ENCODE assay signal across 8 cellular contexts in genomic region chr13:113862766-113863510, GRCh38. TPM values are rescaled to one million over a fixed set of nuclear protein-coding genes. Genes with fewer than 3 reads are reported as not detected.
DNase-seq lines count a peak whose midpoint lies in the region; ATAC-seq and TF ChIP-seq lines count a peak whose summit lies in the region.

No MANE protein-coding gene starts in this region.

- no peaks in the 10 kb centered on the region for H3K27me3 ChIP-seq in Caco-2 (replicated peaks; ENCODE audit: control insufficient read depth, insufficient read depth, low read length)

- BruUV-seq in Caco-2 (replicated peaks; lab: Mats Ljungman, UMichigan): no TSS peak

- ATAC-seq in HG02759 (IDR thresholded peaks at IDR 0.05; ENCODE audit: unreplicated experiment) (peak; percentile 40), GM19452 (IDR thresholded peaks at IDR 0.05; ENCODE audit: unreplicated experiment) (no peak)
- ATAC-seq in activated T-cell treated with anti-CD3 and anti-CD28 coated beads, Interleukin-2, amount 50 U/mL, for 4 hours: peak; percentile 32 to 48

- peaks cover 23% of the 10 kb centered on the region for H3K4me1 Mint-ChIP-seq in Caco-2 (ENCODE audit: low read depth, unreplicated experiment)
- peaks cover 10% of the 10 kb centered on the region for H3K4me1 Mint-ChIP-seq in activated T-cell treated with anti-CD3 and anti-CD28 coated beads, Interleukin-2, amount 50 U/mL, for 4 hours (ENCODE audit: low read depth)
- peaks cover 44% of the 10 kb centered on the region for H3K4me1 Mint-ChIP-seq in nephron progenitor cell

- TF ChIP-seq CTCF in Caco-2 (IDR thresholded peaks at IDR 0.05; ENCODE audit: insufficient read depth in 1 of 2, low read depth in 1 of 2, low read length in 1 of 2, severe bottlenecking in 1 of 2, unreplicated experiment in 1 of 2): no peak
- TF ChIP-seq CTCF in foreskin fibroblast (IDR thresholded peaks at IDR 0.05; ENCODE audit: low read depth, low read length): no peak
- TF ChIP-seq CTCF in nephron progenitor cell (IDR thresholded peaks at IDR 0.05): no peak

- POLR2A ChIA-PET in Caco-2 (lab: Charles Lee): interaction anchor here (0.5 kb wide), 1 partner anchor 394 kb away, joined by 5 read pairs; no protein-coding TSS in a partner anchor

- intact Hi-C loops in Caco-2 (cut with micrococcal nuclease; ENCODE audit: unreplicated experiment): loop anchor here (5.0 kb wide), 1 partner anchor 364 kb away; no protein-coding TSS in a partner anchor

- no peaks in the 10 kb centered on the region for H3K36me3 ChIP-seq in Caco-2 (ENCODE audit: control insufficient read depth, insufficient read depth, low read length)

- CTCF ChIA-PET in Caco-2 (lab: Charles Lee): no interaction called here

- DNase-seq in Caco-2: peak in 1 of 2 experiments; percentile 51
- DNase-seq in activated T-cell treated with anti-CD3 and anti-CD28 coated beads, Interleukin-2, amount 50 U/mL, for 4 hours: no peak
- DNase-seq in foreskin fibroblast: peak in 1 of 2 donors; percentile 59
- peak; percentile 53 for DNase-seq in nephron progenitor cell
- DNase-seq in GF-D8 (lab: John Stamatoyannopoulos, UW): no peak
- no peak for DNase-seq in SKM-1 treated with dmso at 0.1 percent for 144 hours (lab: John Stamatoyannopoulos, UW; ENCODE audit: unreplicated experiment)

- peaks cover 12% of the 10 kb centered on the region for H3K36me3 Mint-ChIP-seq in Caco-2 (ENCODE audit: insufficient read depth, unreplicated experiment)
- H3K36me3 Mint-ChIP-seq in activated T-cell treated with anti-CD3 and anti-CD28 coated beads, Interleukin-2, amount 50 U/mL, for 4 hours (ENCODE audit: insufficient read depth): no peaks in the 10 kb centered on the region
- no peaks in the 10 kb centered on the region for H3K36me3 Mint-ChIP-seq in nephron progenitor cell (ENCODE audit: low read depth)

- H3K9me3 ChIP-seq in Caco-2: no peaks in the 10 kb centered on the region

- H3K4me3 ChIP-seq in Caco-2 (ENCODE audit: low read depth, low read length) (peak overlapping the region; percentile 71), foreskin fibroblast (ENCODE audit: low read depth in 1 of 2, low read length in 2 of 2) (peak overlapping the region; percentile 82 to 97)

- H3K27me3 Mint-ChIP-seq in Caco-2 (ENCODE audit: insufficient read depth, unreplicated experiment): no peaks in the 10 kb centered on the region
- peaks cover 40% of the 10 kb centered on the region for H3K27me3 Mint-ChIP-seq in activated T-cell treated with anti-CD3 and anti-CD28 coated beads, Interleukin-2, amount 50 U/mL, for 4 hours (ENCODE audit: low read depth)
- H3K27me3 Mint-ChIP-seq in nephron progenitor cell (ENCODE audit: low read depth, poor library complexity): peaks cover 75% of the 10 kb centered on the region

- peak overlapping the region; percentile 77 for H3K4me3 Mint-ChIP-seq in Caco-2 (ENCODE audit: unreplicated experiment)
- H3K4me3 Mint-ChIP-seq in activated T-cell treated with anti-CD3 and anti-CD28 coated beads, Interleukin-2, amount 50 U/mL, for 4 hours: peak overlapping the region; percentile 73
- H3K4me3 Mint-ChIP-seq in nephron progenitor cell: peak overlapping the region; percentile 74

- H3K9me3 Mint-ChIP-seq in Caco-2 (ENCODE audit: unreplicated experiment) (peaks cover 5% of the 10 kb centered on the region), nephron progenitor cell (peaks cover 17% of the 10 kb centered on the region)
- peaks cover 1% of the 10 kb centered on the region for H3K9me3 Mint-ChIP-seq in activated T-cell treated with anti-CD3 and anti-CD28 coated beads, Interleukin-2, amount 50 U/mL, for 4 hours

- peaks cover 44% of the 10 kb centered on the region for H3K4me1 ChIP-seq in Caco-2

- peak overlapping the region; percentile 67 for H3K27ac Mint-ChIP-seq in Caco-2 (ENCODE audit: unreplicated experiment)
- H3K27ac Mint-ChIP-seq in nephron progenitor cell: no peak overlapping the region

RNA-seq across cellular contexts. Expression of gene GAS6, which starts 0.9 kb away (rescaled TPM):
- total RNA-seq in Caco-2 (2022): 29.9 and 34.8 TPM in 2 replicates
- total RNA-seq in activated T-cell treated with anti-CD3 and anti-CD28 coated beads, Interleukin-2, amount 50 U/mL, for 4 hours: under 1 TPM; 0.61 to 0.84 (median 0.71) TPM

Comparison
In these comparisons a context has a peak if more than half of its experiments do, and no peak if none do; other contexts are left out.
1. RNA of gene GAS6, which starts 0.9 kb away (total RNA-seq): 29.9 to 34.8 TPM in Caco-2; 0.61 to 0.84 TPM in activated T-cell treated with anti-CD3 and anti-CD28 coated beads, Interleukin-2, amount 50 U/mL, for 4 hours; every median in the first group is over 10 times any median in the second.
2. Peak in every context shown above with its lines, with median percentiles within 50 percentile points of each other: H3K4me3 Mint-ChIP-seq.